Comparison of ENCODE assay signal across 10 cellular contexts in genomic region chr9:113592806-113593575, GRCh38.
A peak's percentile ranks its signal among the peaks of the same experiment; 100 is the strongest.
DNase-seq lines count a peak whose midpoint lies in the region; ATAC-seq and TF ChIP-seq lines count a peak whose summit lies in the region.
"Had no signal": no experiment of that assay in that cellular context is flagged by ENCODE, and none has a peak within 500 bp of the region (broad histone marks: within the 10 kb centered on the region; RNA-seq: fewer than 3 reads in every experiment).

No MANE protein-coding gene starts in this region.

- peaks cover 48 to 56% of the 10 kb centered on the region in 2 donors for H3K4me1 Mint-ChIP-seq in natural killer cell
- peaks cover 28% of the 10 kb centered on the region for H3K4me1 Mint-ChIP-seq in CD4-positive, alpha-beta T cell (ENCODE audit: low read depth)

- no peaks in the 10 kb centered on the region for H3K27me3 Mint-ChIP-seq in natural killer cell (ENCODE audit: low read depth in 2 of 2)
- H3K27me3 Mint-ChIP-seq in CD4-positive, alpha-beta T cell = no peaks in the 10 kb centered on the region

- peak overlapping the region; percentile 45 for H3K4me3 ChIP-seq in A673 (ENCODE audit: low read depth, low read length, poor library complexity, severe bottlenecking)

- no peaks in the 10 kb centered on the region for H3K27me3 ChIP-seq in A673 (replicated peaks; ENCODE audit: insufficient read depth, low read depth, low read length, poor library complexity)
- no peaks in the 10 kb centered on the region for H3K27me3 ChIP-seq in CD4-positive, alpha-beta T cell (ENCODE audit: control insufficient read depth, insufficient read depth, low read length)

- peak; percentile 5 for ATAC-seq in HG03135 (IDR thresholded peaks at IDR 0.05; ENCODE audit: unreplicated experiment)
- ATAC-seq in natural killer cell = no peak
- ATAC-seq in GM19467 (IDR thresholded peaks at IDR 0.05; ENCODE audit: unreplicated experiment) = no peak
- ATAC-seq in CD4-positive, alpha-beta T cell (ENCODE audit: poor library complexity) = no peak

- BruUV-seq in A673 (replicated peaks; lab: Mats Ljungman, UMichigan) = no TSS peak

- H3K9me3 ChIP-seq in A673 (ENCODE audit: low read depth, low read length, poor library complexity, severe bottlenecking) = no peaks in the 10 kb centered on the region
- no peaks in the 10 kb centered on the region for H3K9me3 ChIP-seq in CD4-positive, alpha-beta T cell (ENCODE audit: control insufficient read depth, low read length)

- CTCF ChIA-PET in A673 (lab: Charles Lee) = interaction anchor here (1.0 to 6.7 kb wide), 2 partner anchors 63 to 147 kb away, joined by 9 to 203 read pairs; no protein-coding TSS in a partner anchor
- CTCF ChIA-PET in CD4-positive, alpha-beta T cell (lab: Charles Lee) = no interaction called here

- no peak for DNase-seq in A673 (ENCODE audit: low spot score)
- DNase-seq in caudate nucleus (lab: John Stamatoyannopoulos, UW) = no peak
- DNase-seq in natural killer cell = no peak
- no peak for DNase-seq in head of caudate nucleus
- no peak for DNase-seq in stimulated activated naive CD4-positive, alpha-beta T cell (lab: John Stamatoyannopoulos, UW)
- DNase-seq in CD4-positive, alpha-beta T cell = no peak
- DNase-seq: DMS153 had no signal

- no peak overlapping the region for H3K4me3 Mint-ChIP-seq in natural killer cell
- H3K4me3 Mint-ChIP-seq in CD4-positive, alpha-beta T cell = no peak overlapping the region

- H3K36me3 ChIP-seq in A673 (ENCODE audit: insufficient read depth, low read length, poor library complexity, severe bottlenecking) = no peaks in the 10 kb centered on the region

- TF ChIP-seq CTCF in A673 (conservative IDR thresholded peaks at IDR 0.05; ENCODE audit: low read depth, low read length) (no peak), natural killer cell (IDR thresholded peaks at IDR 0.05) (no peak)
- TF ChIP-seq CTCF in CD4-positive, alpha-beta T cell (IDR thresholded peaks at IDR 0.05) = no peak

- peak overlapping the region; percentile 65 to 89 for H3K27ac Mint-ChIP-seq in natural killer cell
- no peak overlapping the region for H3K27ac Mint-ChIP-seq in CD4-positive, alpha-beta T cell

- intact Hi-C loops in A673 (cut with micrococcal nuclease; ENCODE audit: unreplicated experiment) (loop anchor here (5.0 to 10.0 kb wide), 2 partner anchors 191 to 318 kb away; partner anchors contain the start of genes ALAD, CDC26 and PRPF4), natural killer cell (cut with micrococcal nuclease) (no loop called here), head of caudate nucleus (cut with DNase I) (loop anchor here (2.0 kb wide), 1 partner anchor 62 kb away; no protein-coding TSS in a partner anchor)
- intact Hi-C loops in CD4-positive, alpha-beta T cell (cut with DNase I, micrococcal nuclease) = loop anchor here in 1 of 2 experiments (2.0 to 5.0 kb wide), 2 partner anchors 62 to 321 kb away; no protein-coding TSS in a partner anchor

- H3K27ac ChIP-seq in A673 (ENCODE audit: low read depth, low read length, poor library complexity, severe bottlenecking) = peak overlapping the region; percentile 20
- H3K27ac ChIP-seq in caudate nucleus (ENCODE audit: low read depth, low read length) = peak overlapping the region; percentile 21
- H3K27ac ChIP-seq in CD4-positive, alpha-beta T cell (ENCODE audit: low read depth, low read length) = no peak overlapping the region
- H3K27ac ChIP-seq: KMS-11 had no signal

- H3K9me3 Mint-ChIP-seq in natural killer cell = no peaks in the 10 kb centered on the region
- no peaks in the 10 kb centered on the region for H3K9me3 Mint-ChIP-seq in CD4-positive, alpha-beta T cell

- H3K36me3 Mint-ChIP-seq in natural killer cell = no peaks in the 10 kb centered on the region
- H3K36me3 Mint-ChIP-seq in CD4-positive, alpha-beta T cell (ENCODE audit: low read depth) = peaks cover 36% of the 10 kb centered on the region

- peaks cover 16% of the 10 kb centered on the region for H3K4me1 ChIP-seq in A673 (ENCODE audit: insufficient read depth, low read length, poor library complexity, severe bottlenecking)

- POLR2A ChIA-PET in A673 (lab: Charles Lee; ENCODE audit: low non-redundant PET) = no interaction called here
- POLR2A ChIA-PET in CD4-positive, alpha-beta T cell (lab: Charles Lee) = no interaction called here
